ENCODE assay signal across 7 cellular contexts in the genomic region with DNA sequence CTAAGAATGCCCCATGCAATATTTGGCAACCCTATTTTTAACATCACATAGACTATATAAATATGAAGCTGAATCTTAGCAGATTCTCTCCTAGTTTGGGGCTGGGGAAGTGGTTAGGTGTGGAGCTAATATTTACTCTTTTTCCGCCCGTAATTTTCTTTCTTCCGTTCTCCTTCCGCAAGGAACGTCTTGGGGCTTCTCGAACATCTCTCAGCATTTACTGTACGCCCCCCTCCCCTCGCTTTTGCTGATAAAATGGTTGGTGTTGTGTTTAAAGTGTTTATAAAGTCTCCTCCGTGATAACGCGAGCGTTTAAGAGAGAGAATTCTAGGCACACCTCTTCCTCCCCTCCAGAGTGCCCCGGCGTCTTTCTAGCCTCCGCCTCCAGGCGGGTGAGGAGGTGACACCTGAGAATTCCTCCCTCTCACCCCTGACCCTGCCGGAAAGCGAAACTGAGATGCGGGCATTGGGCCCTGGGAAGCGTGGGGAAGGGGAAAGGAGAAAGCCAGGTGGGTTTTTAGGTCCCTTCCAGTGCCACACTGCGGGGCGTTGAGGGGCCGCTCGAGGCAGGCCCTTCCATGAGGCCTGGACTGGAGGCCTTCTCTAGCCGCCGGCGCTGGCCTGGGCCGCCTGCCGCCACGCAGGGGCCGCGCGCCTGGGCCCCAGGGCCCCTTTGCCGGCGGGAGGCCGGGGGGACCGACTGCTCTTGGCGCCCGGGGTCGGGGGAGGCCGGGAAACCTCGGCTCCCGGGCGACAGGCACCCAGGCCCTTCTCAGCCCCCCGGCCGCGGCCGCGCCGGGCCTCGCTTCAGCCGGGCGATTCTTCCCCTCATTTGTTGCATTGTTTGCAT.
DNase-seq lines count a peak whose midpoint lies in the region; ATAC-seq and TF ChIP-seq lines count a peak whose summit lies in the region.
"Not testable (repeated sequence)": the region's sequence is repeated elsewhere in the genome, so short reads cannot be mapped to it uniquely, and the experiment has no call there.

No MANE protein-coding gene starts in this region.

- 47% methylated on average over 41 of the region's 53 CpGs for WGBS in right cardiac atrium

- not testable (repeated sequence) for H3K27ac ChIP-seq in right cardiac atrium (ENCODE audit: low read length)

- not testable (repeated sequence) for H3K4me3 ChIP-seq in right cardiac atrium (ENCODE audit: low read length)

- TF ChIP-seq CTCF in progenitor cell of endocrine pancreas (IDR thresholded peaks at IDR 0.05; ENCODE audit: unreplicated experiment), result not testable (repeated sequence)

- H3K9me3 Mint-ChIP-seq in T-helper 2 cell treated with Interferon-gamma antibody and Interleukin-4, amounts not matched to agents 5 μg/mL and 100 μg/mL, for 36 hours; progenitor cell of endocrine pancreas (ENCODE audit: low read depth): not testable (repeated sequence)

- ATAC-seq in GM18870 (IDR thresholded peaks at IDR 0.05; ENCODE audit: unreplicated experiment) (peak; percentile 77), HG02678 (IDR thresholded peaks at IDR 0.05; ENCODE audit: unreplicated experiment) (peak; percentile 81), right cardiac atrium (peak; percentile 21 to 60)

- H3K4me3 Mint-ChIP-seq in T-helper 2 cell treated with Interferon-gamma antibody and Interleukin-4, amounts not matched to agents 5 μg/mL and 100 μg/mL, for 36 hours, result peak overlapping the region; percentile 94
- peak overlapping the region; percentile 84 for H3K4me3 Mint-ChIP-seq in progenitor cell of endocrine pancreas (ENCODE audit: low read depth)

- not testable (repeated sequence) for H3K27me3 Mint-ChIP-seq in T-helper 2 cell treated with Interferon-gamma antibody and Interleukin-4, amounts not matched to agents 5 μg/mL and 100 μg/mL, for 36 hours (ENCODE audit: low read depth)
- peaks cover 35% of the 10 kb centered on the region for H3K27me3 Mint-ChIP-seq in progenitor cell of endocrine pancreas

- intact Hi-C loops in right cardiac atrium (cut with DNase I), result not testable (repeated sequence)

- H3K4me1 Mint-ChIP-seq in T-helper 2 cell treated with Interferon-gamma antibody and Interleukin-4, amounts not matched to agents 5 μg/mL and 100 μg/mL, for 36 hours (ENCODE audit: low read depth), result peaks cover 46% of the 10 kb centered on the region
- H3K4me1 Mint-ChIP-seq in progenitor cell of endocrine pancreas (ENCODE audit: low read depth), result peaks cover 11% of the 10 kb centered on the region

- not testable (repeated sequence) for H3K9me3 ChIP-seq in right cardiac atrium (ENCODE audit: control insufficient read depth, low read length)

- H3K27me3 ChIP-seq in right cardiac atrium (ENCODE audit: control insufficient read depth, insufficient read depth), result not testable (repeated sequence)

- peak overlapping the region; percentile 96 for H3K27ac Mint-ChIP-seq in T-helper 2 cell treated with Interferon-gamma antibody and Interleukin-4, amounts not matched to agents 5 μg/mL and 100 μg/mL, for 36 hours
- H3K27ac Mint-ChIP-seq in progenitor cell of endocrine pancreas, result peak overlapping the region; percentile 97

- DNase-seq in KG1 (lab: John Stamatoyannopoulos, UW) (peak; percentile 73), right cardiac atrium (peak in 2 of 3 donors; percentile 39 to 42), progenitor cell of endocrine pancreas (ENCODE audit: low spot score, unreplicated experiment) (peak; percentile 41)
- DNase-seq in T-helper 2 cell treated with Interferon-gamma antibody and Interleukin-4, amounts not matched to agents 5 μg/mL and 100 μg/mL, for 36 hours (ENCODE audit: low spot score), result peak; percentile 70
- DNase-seq in activated naive CD4-positive, alpha-beta T cell (lab: John Stamatoyannopoulos, UW), result peak; percentile 8 to 66 (median 30)

- not testable (repeated sequence) for H3K4me1 ChIP-seq in right cardiac atrium (ENCODE audit: control insufficient read depth, insufficient read depth, low read length)

- H3K36me3 Mint-ChIP-seq in T-helper 2 cell treated with Interferon-gamma antibody and Interleukin-4, amounts not matched to agents 5 μg/mL and 100 μg/mL, for 36 hours (ENCODE audit: low read depth), result peaks cover 16% of the 10 kb centered on the region
- H3K36me3 Mint-ChIP-seq in progenitor cell of endocrine pancreas (ENCODE audit: insufficient read depth), result not testable (repeated sequence)
